1 cellular context compared by ENCODE assay signal in genomic region chr7:47654672-47655340, GRCh38.
TF ChIP-seq lines count a peak whose summit lies in the region.

No MANE protein-coding gene starts in this region.

TF ChIP-seq in HepG2, 621 proteins besides CTCF, POLR2A, EP300 and RAD21 (continued from another document):
- no peak for TF ChIP-seq AFF4 (CRISPR knock-in tag; IDR thresholded peaks at IDR 0.05)
- no peak for TF ChIP-seq BRD4 (CRISPR knock-in tag; IDR thresholded peaks at IDR 0.05)
- no peak for TF ChIP-seq LCORL (IDR thresholded peaks at IDR 0.05)
- no peak for TF ChIP-seq LCORL (CRISPR knock-in tag; IDR thresholded peaks at IDR 0.05)
- TF ChIP-seq TCF7L2 (IDR thresholded peaks at IDR 0.05; ENCODE audit: low read depth, low read length), result no peak
- no peak for TF ChIP-seq PREB (CRISPR knock-in tag; IDR thresholded peaks at IDR 0.05)
- no peak for TF ChIP-seq SMC3 (IDR thresholded peaks at IDR 0.05; ENCODE audit: low read length)
- no peak for TF ChIP-seq ERF (CRISPR knock-in tag; IDR thresholded peaks at IDR 0.05)
- no peak for TF ChIP-seq ZNF460 (CRISPR knock-in tag; IDR thresholded peaks at IDR 0.05; ENCODE audit: borderline replicate concordance)
- TF ChIP-seq PCBP1 (IDR thresholded peaks at IDR 0.05; ENCODE audit: borderline replicate concordance, low read depth, low read length), result no peak
- no peak for TF ChIP-seq POLR2AphosphoS2 (IDR thresholded peaks at IDR 0.05; ENCODE audit: low read depth, low read length)
- TF ChIP-seq GLI4 (CRISPR knock-in tag; IDR thresholded peaks at IDR 0.05; ENCODE audit: borderline replicate concordance), result no peak
- TF ChIP-seq ZNF234 (CRISPR knock-in tag; conservative IDR thresholded peaks at IDR 0.05), result no peak
- no peak for TF ChIP-seq ZNF646 (CRISPR knock-in tag; IDR thresholded peaks at IDR 0.05)
- TF ChIP-seq LRRFIP1 (CRISPR knock-in tag; conservative IDR thresholded peaks at IDR 0.05), result no peak
